8 cellular contexts compared by ENCODE assay signal in the genomic region with DNA sequence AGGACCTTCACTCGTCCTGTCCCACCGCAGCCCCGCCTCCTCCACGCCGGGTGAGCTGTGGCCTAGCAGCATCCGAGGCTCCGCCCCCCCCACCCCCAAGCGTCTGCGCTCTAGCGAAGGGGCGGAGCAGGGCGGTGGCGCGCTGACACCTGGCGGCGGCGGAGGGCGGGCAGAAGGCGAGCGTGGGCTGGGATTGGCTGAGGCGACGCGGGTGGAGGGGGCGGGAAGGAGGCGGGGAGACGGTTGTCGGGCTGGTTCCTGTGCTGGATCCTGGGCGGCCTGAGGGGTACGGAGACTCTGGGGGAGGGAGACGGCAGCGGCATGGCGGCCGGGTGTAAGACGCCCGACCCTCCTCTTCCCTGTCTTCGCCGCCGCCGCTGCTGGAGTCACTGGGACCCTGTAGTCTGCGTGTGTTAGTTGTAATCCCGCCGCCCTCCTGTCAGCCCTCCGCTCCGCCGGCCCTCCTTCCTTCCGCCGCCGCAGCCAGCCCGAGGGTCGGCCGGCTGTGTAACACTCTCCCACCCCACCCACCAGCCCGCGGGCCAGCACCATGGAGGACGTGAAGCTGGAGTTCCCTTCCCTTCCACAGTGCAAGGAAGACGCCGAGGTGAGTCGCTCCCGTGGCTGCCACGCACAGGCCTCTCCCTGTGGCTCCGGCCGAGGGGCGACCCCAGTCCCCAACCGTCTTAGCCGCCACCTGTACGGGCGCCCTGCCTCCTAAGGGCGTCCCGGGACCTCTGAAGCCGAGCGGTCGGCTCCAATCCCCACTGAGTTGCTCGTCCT. TPM values are rescaled to one million over a fixed set of nuclear protein-coding genes. Genes with fewer than 3 reads are reported as not detected.
A peak's percentile ranks its signal among the peaks of the same experiment; 100 is the strongest.
DNase-seq lines count a peak whose midpoint lies in the region; ATAC-seq and TF ChIP-seq lines count a peak whose summit lies in the region.

A gene with protein sequence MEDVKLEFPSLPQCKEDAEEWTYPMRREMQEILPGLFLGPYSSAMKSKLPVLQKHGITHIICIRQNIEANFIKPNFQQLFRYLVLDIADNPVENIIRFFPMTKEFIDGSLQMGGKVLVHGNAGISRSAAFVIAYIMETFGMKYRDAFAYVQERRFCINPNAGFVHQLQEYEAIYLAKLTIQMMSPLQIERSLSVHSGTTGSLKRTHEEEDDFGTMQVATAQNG (plus strand): TSS at position 242 of the 783 bp plus-strand sequence. CDS start 309 bp downstream, at position 551.

- H3K4me3 ChIP-seq in left ventricle myocardium inferior (peak within 1 kb of the TSS; percentile 99), upper lobe of right lung (peak within 1 kb of the TSS; percentile 75)

- peaks cover 28% of the 10 kb centered on the region for H3K4me1 ChIP-seq in left ventricle myocardium inferior
- peaks cover 7% of the 10 kb centered on the region for H3K4me1 ChIP-seq in upper lobe of right lung

- no peaks in the 10 kb centered on the region for H3K27me3 Mint-ChIP-seq in T-helper 1 cell treated with Interleukin-12 subunit alpha and Interleukin-12 subunit beta and Interleukin-4 antibody, amounts not matched to agents 30 μg/mL and 1 μg/mL, for 36 hours (ENCODE audit: low read depth)
- no peaks in the 10 kb centered on the region for H3K27me3 Mint-ChIP-seq in progenitor cell of endocrine pancreas

- peaks cover 25% of the 10 kb centered on the region for H3K36me3 Mint-ChIP-seq in T-helper 1 cell treated with Interleukin-12 subunit alpha and Interleukin-12 subunit beta and Interleukin-4 antibody, amounts not matched to agents 30 μg/mL and 1 μg/mL, for 36 hours (ENCODE audit: low read depth)
- peaks cover 30% of the 10 kb centered on the region for H3K36me3 Mint-ChIP-seq in progenitor cell of endocrine pancreas (ENCODE audit: insufficient read depth)

- H3K27ac ChIP-seq in left ventricle myocardium inferior (replicated peaks) (peak within 1 kb of the TSS; percentile 94), upper lobe of right lung (peak within 1 kb of the TSS; percentile 89)

- H3K9me3 ChIP-seq in left ventricle myocardium inferior (replicated peaks) (no peaks in the 10 kb centered on the region), upper lobe of right lung (no peaks in the 10 kb centered on the region)

- intact Hi-C loops in left ventricle myocardium inferior (cut with micrococcal nuclease) (no loop called here), upper lobe of right lung (cut with DNase I) (no loop called here)

- peaks cover 50% of the 10 kb centered on the region for H3K36me3 ChIP-seq in left ventricle myocardium inferior
- H3K36me3 ChIP-seq in upper lobe of right lung = peaks cover 46% of the 10 kb centered on the region

- DNase-seq in NCI-H1694 treated with DMSO at 0.1 percent for 48 hours (lab: John Stamatoyannopoulos, UW) (peak; percentile 90), amygdala (lab: John Stamatoyannopoulos, UW) (peak; percentile 25 to 98 (median 95)), left ventricle myocardium inferior (peak; percentile 99), progenitor cell of endocrine pancreas (ENCODE audit: low spot score, unreplicated experiment) (peak; percentile 99), upper lobe of right lung (peak; percentile 100)

- H3K27me3 ChIP-seq in left ventricle myocardium inferior (ENCODE audit: low read depth) (no peaks in the 10 kb centered on the region), upper lobe of right lung (no peaks in the 10 kb centered on the region)

- peak within 1 kb of the TSS; percentile 87 for H3K4me3 Mint-ChIP-seq in T-helper 1 cell treated with Interleukin-12 subunit alpha and Interleukin-12 subunit beta and Interleukin-4 antibody, amounts not matched to agents 30 μg/mL and 1 μg/mL, for 36 hours
- H3K4me3 Mint-ChIP-seq in progenitor cell of endocrine pancreas (ENCODE audit: low read depth) = peak within 1 kb of the TSS; percentile 95

- ATAC-seq in GM18499 (IDR thresholded peaks at IDR 0.05; ENCODE audit: insufficient read depth, unreplicated experiment) (peak; percentile 9), HG02938 (IDR thresholded peaks at IDR 0.05; ENCODE audit: unreplicated experiment) (peak; percentile 88), upper lobe of right lung (peak; percentile 100)

- peak within 1 kb of the TSS; percentile 77 for H3K27ac Mint-ChIP-seq in T-helper 1 cell treated with Interleukin-12 subunit alpha and Interleukin-12 subunit beta and Interleukin-4 antibody, amounts not matched to agents 30 μg/mL and 1 μg/mL, for 36 hours
- H3K27ac Mint-ChIP-seq in progenitor cell of endocrine pancreas = peak within 1 kb of the TSS; percentile 97

- no peaks in the 10 kb centered on the region for H3K9me3 Mint-ChIP-seq in T-helper 1 cell treated with Interleukin-12 subunit alpha and Interleukin-12 subunit beta and Interleukin-4 antibody, amounts not matched to agents 30 μg/mL and 1 μg/mL, for 36 hours
- no peaks in the 10 kb centered on the region for H3K9me3 Mint-ChIP-seq in progenitor cell of endocrine pancreas (ENCODE audit: low read depth)

- peaks cover 20% of the 10 kb centered on the region for H3K4me1 Mint-ChIP-seq in T-helper 1 cell treated with Interleukin-12 subunit alpha and Interleukin-12 subunit beta and Interleukin-4 antibody, amounts not matched to agents 30 μg/mL and 1 μg/mL, for 36 hours (ENCODE audit: low read depth)
- H3K4me1 Mint-ChIP-seq in progenitor cell of endocrine pancreas (ENCODE audit: low read depth) = peaks cover 7% of the 10 kb centered on the region

- peak; percentile 47 for TF ChIP-seq CTCF in left ventricle myocardium inferior (IDR thresholded peaks at IDR 0.05; ENCODE audit: borderline replicate concordance)
- TF ChIP-seq CTCF in progenitor cell of endocrine pancreas (IDR thresholded peaks at IDR 0.05; ENCODE audit: unreplicated experiment) = no peak
- TF ChIP-seq CTCF in upper lobe of right lung (IDR thresholded peaks at IDR 0.05) = peak; percentile 17

RNA-seq across cellular contexts. Expression of the gene that starts here (rescaled TPM):
- 13.3 TPM for total RNA-seq in left ventricle myocardium inferior
- total RNA-seq in progenitor cell of endocrine pancreas = 12.1 and 13.6 TPM in 2 replicates
- total RNA-seq in upper lobe of right lung = 12.8 TPM

Comparison
In these comparisons a context has a peak if more than half of its experiments do, and no peak if none do; other contexts are left out.
1. Peak in every context shown above with its lines: DNase-seq, ATAC-seq, H3K4me3 ChIP-seq and H3K27ac ChIP-seq.
2. ATAC-seq: peak in every context shown above with its lines; median percentile 100 in upper lobe of right lung; 88 in HG02938; 9 in GM18499.